1 cellular context compared by ENCODE assay signal in genomic region chr13:27018882-27019281, GRCh38.
TF ChIP-seq lines count a peak whose summit lies in the region.

No MANE protein-coding gene starts in this region.

TF ChIP-seq in GM23338, 12 proteins besides CTCF, POLR2A, EP300 and RAD21 (continued from another document):
- TF ChIP-seq ETS1 (IDR thresholded peaks at IDR 0.05), result no peak
- TF ChIP-seq JUNB (IDR thresholded peaks at IDR 0.05; ENCODE audit: unreplicated experiment), result no peak
- no peak for TF ChIP-seq CREB1 (CRISPR knock-in tag; IDR thresholded peaks at IDR 0.05; ENCODE audit: low read depth)
